Comparison of ENCODE assay signal across 7 cellular contexts in the genomic region with DNA sequence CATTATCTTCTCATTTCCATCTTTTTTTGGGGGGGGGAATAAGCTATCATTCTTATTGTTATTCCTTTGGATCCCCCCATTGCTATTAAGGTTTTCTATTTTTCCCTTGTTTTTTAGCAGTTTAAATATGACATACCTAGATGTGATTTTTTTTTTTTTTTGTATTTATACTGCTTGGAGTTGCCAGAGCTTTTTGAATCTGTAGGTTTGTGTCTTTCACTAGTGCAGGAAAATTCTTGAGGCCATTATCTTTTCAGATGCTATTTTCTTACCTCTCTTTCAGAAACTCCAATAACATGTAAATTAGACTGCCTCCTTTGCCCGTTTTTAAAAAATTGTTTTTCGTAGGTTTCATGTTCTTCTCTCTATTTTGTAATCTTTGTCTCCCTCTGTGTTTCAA.
"Had no signal": no experiment of that assay in that cellular context is flagged by ENCODE, and none has a peak within 500 bp of the region (broad histone marks: within the 10 kb centered on the region; RNA-seq: fewer than 3 reads in every experiment).

No MANE protein-coding gene starts in this region.

- H3K4me1 ChIP-seq: HAP-1 had no signal

- H3K36me3 ChIP-seq: HAP-1 had no signal

- DNase-seq: GM23248, GOT3, H7, IMR-90 had no signal

- H3K27ac ChIP-seq: GM23248 had no signal

- ATAC-seq: HCT116, K562 had no signal

- H3K9me3 ChIP-seq: HAP-1 had no signal

- H3K9ac ChIP-seq: GM23248 had no signal

- H2AFZ ChIP-seq: GM23248 had no signal

- H3K4me3 ChIP-seq: GM23248, HAP-1, K562 had no signal
